28 cellular contexts compared by ENCODE assay signal in the genomic region with DNA sequence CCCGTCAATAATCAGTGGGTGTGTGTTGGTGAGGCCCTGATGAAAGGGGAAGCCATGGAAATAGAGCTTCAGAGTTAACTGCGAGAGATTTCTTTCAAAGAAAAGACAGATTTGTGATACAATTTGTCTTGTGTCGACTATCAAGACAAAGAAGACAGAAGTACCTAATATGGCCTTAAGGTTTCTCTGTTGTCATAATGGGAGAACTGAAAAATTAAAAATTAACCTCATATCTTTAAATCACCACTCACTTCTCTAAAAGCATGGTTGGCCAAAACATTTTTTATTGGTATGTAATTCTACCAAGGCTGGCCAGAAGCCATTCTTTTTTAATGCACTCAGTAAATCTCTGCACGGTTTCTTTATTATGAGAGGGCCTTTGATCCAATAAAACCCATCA.
"Had no signal": no experiment of that assay in that cellular context is flagged by ENCODE, and none has a peak within 500 bp of the region (broad histone marks: within the 10 kb centered on the region; RNA-seq: fewer than 3 reads in every experiment).

No MANE protein-coding gene starts in this region.

- H3K4me1 Mint-ChIP-seq: memory B cell, naive B cell had no signal

- H3K27ac ChIP-seq: colonic mucosa, epithelial cell of prostate, esophagus squamous epithelium, gastrocnemius medialis, left lung had no signal

- H3K4me1 ChIP-seq: colonic mucosa, gastrocnemius medialis, left lung had no signal

- H3K27me3 Mint-ChIP-seq: memory B cell, naive B cell had no signal

- H3K36me3 ChIP-seq: colonic mucosa, esophagus squamous epithelium, gastrocnemius medialis, heart right ventricle, left lung had no signal

- H3K9me3 ChIP-seq: colonic mucosa, esophagus squamous epithelium, gastrocnemius medialis, heart right ventricle, left lung, mucosa of descending colon had no signal

- H3K4me3 ChIP-seq: colonic mucosa, esophagus squamous epithelium, gastrocnemius medialis, heart right ventricle, left lung, lung, mucosa of descending colon had no signal

- FAIRE-seq: endometrium, islet of Langerhans, keratinocyte had no signal

- DNase-seq: colonic mucosa; cortex of kidney; effector CD8-positive, alpha-beta T cell; effector memory CD8-positive, alpha-beta T cell; endodermal cell; erythroblast; esophagus squamous epithelium; foreskin fibroblast; foreskin melanocyte; gastrocnemius medialis; glutamatergic neuron; head of caudate nucleus; heart right ventricle; hippocampal formation; left lung; left ventricle myocardium superior; mammary epithelial cell; mesendoderm; naive B cell had no signal

- ATAC-seq: effector memory CD8-positive, alpha-beta T cell; esophagus mucosa; gastrocnemius medialis; heart right ventricle; left lung; left ventricle myocardium superior; mucosa of descending colon had no signal

- H3K36me3 Mint-ChIP-seq: memory B cell, naive B cell had no signal

- H3K9me3 Mint-ChIP-seq: dendritic cell treated with granulocyte-macrophage colony-stimulating factor and Interleukin-4, amounts not matched to agents 40 ng/mL and 50 ng/mL, for 4 days; endodermal cell had no signal

- H3K27ac Mint-ChIP-seq: dendritic cell treated with granulocyte-macrophage colony-stimulating factor and Interleukin-4, amounts not matched to agents 40 ng/mL and 50 ng/mL, for 4 days; effector memory CD8-positive, alpha-beta T cell; endodermal cell; memory B cell; naive B cell had no signal

- H3K27me3 ChIP-seq: colonic mucosa, esophagus squamous epithelium, gastrocnemius medialis, heart right ventricle, left lung had no signal

- H3K4me3 Mint-ChIP-seq: dendritic cell treated with granulocyte-macrophage colony-stimulating factor and Interleukin-4, amounts not matched to agents 40 ng/mL and 50 ng/mL, for 4 days; effector memory CD8-positive, alpha-beta T cell; endodermal cell; memory B cell; naive B cell had no signal
